ENCODE assay signal across 14 cellular contexts in the genomic region with DNA sequence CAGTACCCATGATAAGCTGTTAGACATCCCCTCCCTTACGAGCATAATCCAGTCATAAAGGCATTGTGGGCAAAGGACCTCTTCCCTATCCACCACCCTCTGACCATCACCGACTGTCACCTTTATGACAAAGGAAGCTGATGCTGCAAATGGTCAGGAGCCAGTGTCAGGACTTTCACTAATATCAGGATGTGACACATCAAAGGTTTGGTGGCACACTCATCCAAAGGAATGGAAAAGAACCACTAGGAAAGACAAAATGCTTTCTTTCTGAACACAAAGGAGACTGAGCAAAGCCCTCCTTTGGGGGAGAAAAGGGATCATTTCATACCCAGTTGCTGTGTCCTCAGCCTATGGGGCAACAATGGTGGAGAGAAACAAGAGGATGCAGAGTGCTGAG.
DNase-seq lines count a peak whose midpoint lies in the region.
"Had no signal": no experiment of that assay in that cellular context is flagged by ENCODE, and none has a peak within 500 bp of the region (broad histone marks: within the 10 kb centered on the region; RNA-seq: fewer than 3 reads in every experiment).

No MANE protein-coding gene starts in this region.

- H3K18ac ChIP-seq in mesenchymal stem cell (ENCODE audit: low read depth in 1 of 2, low read length in 2 of 2): no peak overlapping the region

- no peak overlapping the region for H2BK120ac ChIP-seq in mesenchymal stem cell (ENCODE audit: low read depth, low read length)

- H2AFZ ChIP-seq in mesenchymal stem cell (ENCODE audit: low read depth, low read length): no peak overlapping the region

- H3K23ac ChIP-seq in mesenchymal stem cell (ENCODE audit: low read length in 2 of 2): no peak overlapping the region

- H3K27ac ChIP-seq in mesenchymal stem cell (ENCODE audit: low read length, poor library complexity, severe bottlenecking): no peak overlapping the region
- H3K27ac ChIP-seq: BLaER1 treated with 17β-estradiol and CSF1 and Interleukin-3, amounts not matched to agents 10 nM and 100 nM; HL-60 had no signal

- H2BK15ac ChIP-seq in mesenchymal stem cell (ENCODE audit: low read depth, poor library complexity, severe bottlenecking): no peak overlapping the region

- no peak overlapping the region for H3K4ac ChIP-seq in mesenchymal stem cell (ENCODE audit: low read depth in 1 of 2, low read length in 2 of 2)

- H3K14ac ChIP-seq in mesenchymal stem cell (ENCODE audit: low read length in 2 of 2): no peak overlapping the region

- no peak overlapping the region for H4K91ac ChIP-seq in mesenchymal stem cell (ENCODE audit: low read length)

- H3K4me1 ChIP-seq in mesenchymal stem cell (ENCODE audit: control insufficient read depth, insufficient read depth, low read depth, low read length): peaks cover under 1% of the 10 kb centered on the region
- H3K4me1 ChIP-seq: BLaER1 treated with 17β-estradiol and CSF1 and Interleukin-3, amounts not matched to agents 10 nM and 100 nM had no signal

- H3K9ac ChIP-seq in mesenchymal stem cell (ENCODE audit: low read length): no peak overlapping the region
- H3K9ac ChIP-seq: BLaER1 treated with 17β-estradiol and CSF1 and Interleukin-3, amounts not matched to agents 10 nM and 100 nM had no signal

- H3K9me3 ChIP-seq in mesenchymal stem cell (ENCODE audit: control insufficient read depth, low read length): peaks cover 13% of the 10 kb centered on the region

- H2BK12ac ChIP-seq in mesenchymal stem cell (ENCODE audit: low read length in 2 of 2): no peak overlapping the region

- peaks cover 0 to 7% of the 10 kb centered on the region in 2 experiments for H3K27me3 ChIP-seq in mesenchymal stem cell (ENCODE audit: control insufficient read depth in 1 of 2, insufficient read depth in 1 of 2, low read length in 2 of 2)
- H3K27me3 ChIP-seq: BLaER1 treated with 17β-estradiol and CSF1 and Interleukin-3, amounts not matched to agents 10 nM and 100 nM had no signal

- H4K8ac ChIP-seq in mesenchymal stem cell (ENCODE audit: low read length): no peak overlapping the region

- H2BK5ac ChIP-seq in mesenchymal stem cell (ENCODE audit: low read depth, low read length, poor library complexity, severe bottlenecking): no peak overlapping the region

- H2AK5ac ChIP-seq in mesenchymal stem cell (ENCODE audit: low read length, severe bottlenecking): no peak overlapping the region

- no peak overlapping the region for H3K4me3 ChIP-seq in mesenchymal stem cell (ENCODE audit: insufficient read depth in 1 of 2, low read depth in 1 of 2, low read length in 2 of 2)
- H3K4me3 ChIP-seq: BLaER1 treated with 17β-estradiol and CSF1 and Interleukin-3, amounts not matched to agents 10 nM and 100 nM; GM12878; K562 had no signal

- WGBS in mesenchymal stem cell: 93% methylated on average over 2 of the region's 2 CpGs

- no peaks in the 10 kb centered on the region for H3K79me1 ChIP-seq in mesenchymal stem cell (replicated peaks; ENCODE audit: low read length, poor library complexity, severe bottlenecking)

- no peak overlapping the region for H3K4me2 ChIP-seq in mesenchymal stem cell (ENCODE audit: low read length, poor library complexity, severe bottlenecking)
- H3K4me2 ChIP-seq: BLaER1 treated with 17β-estradiol and CSF1 and Interleukin-3, amounts not matched to agents 10 nM and 100 nM had no signal

- peak; percentile 30 for DNase-seq in AG08395 (ENCODE audit: low spot score)
- peak; percentile 54 for DNase-seq in HT1080 (ENCODE audit: low read depth)
- DNase-seq in RPMI7951 (ENCODE audit: low read depth): peak; percentile 28
- DNase-seq in kidney tubule cell (ENCODE audit: low spot score): peak; percentile 62
- no peak for DNase-seq in NCI-H524 (lab: John Stamatoyannopoulos, UW)
- no peak for DNase-seq in mesenchymal stem cell
- no peak for DNase-seq in activated CD4-positive, alpha-beta T cell treated with anti-CD3 and anti-CD28 coated beads, Interleukin-2, amount 50 U/mL, for 4 hours
- DNase-seq: 8988T; CD4-positive, CD25-positive, alpha-beta regulatory T cell; HCEC 1CT had no signal

- H3K36me3 ChIP-seq in mesenchymal stem cell (ENCODE audit: control insufficient read depth in 1 of 2, insufficient read depth in 2 of 2, low read depth in 1 of 2, low read length in 2 of 2): no peaks in the 10 kb centered on the region
- H3K36me3 ChIP-seq: BLaER1 treated with 17β-estradiol and CSF1 and Interleukin-3, amounts not matched to agents 10 nM and 100 nM had no signal

Comparison
In these comparisons a context has a peak if more than half of its experiments do, and no peak if none do; other contexts are left out.
1. DNase-seq: peak in AG08395 (single experiment), HT1080 (single experiment), RPMI7951 (single experiment) and kidney tubule cell (single experiment); none in NCI-H524 (0 of 2), mesenchymal stem cell (single experiment) and activated CD4-positive, alpha-beta T cell treated with anti-CD3 and anti-CD28 coated beads, Interleukin-2, amount 50 U/mL, for 4 hours (0 of 2).